In the genomic region with DNA sequence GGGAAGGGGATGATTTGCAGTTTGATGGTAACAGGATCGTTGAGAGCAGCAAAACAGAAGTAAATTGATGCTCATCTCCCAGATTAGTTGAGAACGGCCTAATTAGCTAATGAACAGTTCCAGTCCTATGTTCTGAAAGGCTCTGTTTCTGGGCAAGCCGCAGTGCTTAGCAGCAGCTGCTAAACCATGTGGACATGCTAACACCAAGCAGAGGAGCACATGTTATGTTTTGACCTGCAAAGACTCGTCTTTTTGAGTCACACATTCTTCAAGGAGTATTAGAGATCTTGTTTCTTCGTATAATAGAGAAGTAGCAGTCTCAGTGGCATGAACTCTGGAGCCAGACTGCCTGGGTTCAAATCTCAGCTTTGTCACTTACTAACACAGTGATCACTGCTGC, we compare ENCODE assay signal across 29 cellular contexts. TPM values are rescaled to one million over a fixed set of nuclear protein-coding genes. Genes with fewer than 3 reads are reported as not detected.
"Had no signal": no experiment of that assay in that cellular context is flagged by ENCODE, and none has a peak within 500 bp of the region (broad histone marks: within the 10 kb centered on the region; RNA-seq: fewer than 3 reads in every experiment).

No MANE protein-coding gene starts in this region.

- H3K4me3 ChIP-seq: ascending aorta, gastroesophageal sphincter, hepatocyte, ovary, prostate gland, stomach, thyroid gland, upper lobe of left lung, vagina had no signal

- ATAC-seq: gastroesophageal sphincter; naive thymus-derived CD4-positive, alpha-beta T cell; stimulated activated naive B cell treated with anti-CD40 and anti-IgM and Interleukin-4, amounts not matched to agents 10 μg/mL and 1 μg/mL and 100 μg/mL, for 72 hours had no signal

- H3K36me3 ChIP-seq: ascending aorta, gastroesophageal sphincter, ovary, prostate gland, stomach, thyroid gland, upper lobe of left lung, vagina had no signal

- DNase-seq: activated CD4-positive, alpha-beta memory T cell treated with anti-CD3 and anti-CD28 coated beads, Interleukin-2, amount 10 ng/mL, durations not matched to agents 7 days and 5 days; activated CD4-positive, alpha-beta T cell treated with anti-CD3 and anti-CD28 coated beads for 1 hour; activated CD4-positive, alpha-beta T cell treated with anti-CD3 and anti-CD28 coated beads, Interleukin-2, amount 10 ng/mL, durations not matched to agents 7 days and 5 days; activated CD8-positive, alpha-beta memory T cell treated with anti-CD3 and anti-CD28 coated beads, Interleukin-2, amount 50 U/mL, for 48 hours; activated gamma-delta T cell; activated naive CD4-positive, alpha-beta T cell treated with anti-CD3 and anti-CD28 coated beads, Interleukin-2, amount 10 ng/mL, durations not matched to agents 7 days and 5 days; activated naive CD8-positive, alpha-beta T cell treated with anti-CD3 and anti-CD28 coated beads, Interleukin-2, amount 10 ng/mL, durations not matched to agents 7 days and 5 days; activated T-cell treated with anti-CD3 and anti-CD28 coated beads, Interleukin-2, amount 50 U/mL, for 24 hours; caudate nucleus; cortex of kidney; midbrain; naive thymus-derived CD4-positive, alpha-beta T cell; ovary; retina; stimulated activated CD4-positive, alpha-beta T cell treated with anti-CD3 and anti-CD28 coated beads, Interleukin-15, amount 100 ng/mL, for 24 hours; stimulated activated CD4-positive, alpha-beta T cell treated with anti-CD3 and anti-CD28 coated beads, Interleukin-2, amount 100 ng/mL, for 24 hours; stimulated activated naive B cell treated with anti-CD40 and anti-IgM and Interleukin-4, amounts not matched to agents 10 μg/mL and 1 μg/mL and 100 μg/mL, for 72 hours; stomach; T-helper 2 cell had no signal

- H3K4me1 Mint-ChIP-seq: activated CD4-positive, alpha-beta T cell treated with anti-CD3 and anti-CD28 coated beads, Interleukin-2, amount 10 ng/mL, durations not matched to agents 7 days and 5 days; activated naive CD4-positive, alpha-beta T cell treated with anti-CD3 and anti-CD28 coated beads, Interleukin-2, amount 10 ng/mL, durations not matched to agents 7 days and 5 days; activated naive CD8-positive, alpha-beta T cell treated with anti-CD3 and anti-CD28 coated beads, Interleukin-2, amount 10 ng/mL, durations not matched to agents 7 days and 5 days; naive thymus-derived CD4-positive, alpha-beta T cell; stimulated activated naive B cell treated with anti-CD40 and anti-IgM and Interleukin-4, amounts not matched to agents 10 μg/mL and 1 μg/mL and 100 μg/mL, for 72 hours had no signal

- H3K9me3 Mint-ChIP-seq: activated CD4-positive, alpha-beta memory T cell treated with anti-CD3 and anti-CD28 coated beads, Interleukin-2, amount 10 ng/mL, durations not matched to agents 7 days and 5 days; activated CD4-positive, alpha-beta T cell treated with anti-CD3 and anti-CD28 coated beads, Interleukin-2, amount 10 ng/mL, durations not matched to agents 7 days and 5 days; activated naive CD4-positive, alpha-beta T cell treated with anti-CD3 and anti-CD28 coated beads, Interleukin-2, amount 10 ng/mL, durations not matched to agents 7 days and 5 days; activated naive CD8-positive, alpha-beta T cell treated with anti-CD3 and anti-CD28 coated beads, Interleukin-2, amount 10 ng/mL, durations not matched to agents 7 days and 5 days; activated T-cell treated with anti-CD3 and anti-CD28 coated beads, Interleukin-2, amount 50 U/mL, for 24 hours; naive thymus-derived CD4-positive, alpha-beta T cell had no signal

- H3K4me3 Mint-ChIP-seq: activated CD4-positive, alpha-beta memory T cell treated with anti-CD3 and anti-CD28 coated beads, Interleukin-2, amount 10 ng/mL, durations not matched to agents 7 days and 5 days; activated CD4-positive, alpha-beta T cell treated with anti-CD3 and anti-CD28 coated beads, Interleukin-2, amount 10 ng/mL, durations not matched to agents 7 days and 5 days; activated naive CD4-positive, alpha-beta T cell treated with anti-CD3 and anti-CD28 coated beads, Interleukin-2, amount 10 ng/mL, durations not matched to agents 7 days and 5 days; activated naive CD8-positive, alpha-beta T cell treated with anti-CD3 and anti-CD28 coated beads, Interleukin-2, amount 10 ng/mL, durations not matched to agents 7 days and 5 days; activated T-cell treated with anti-CD3 and anti-CD28 coated beads, Interleukin-2, amount 50 U/mL, for 24 hours; brain; memory B cell; naive thymus-derived CD4-positive, alpha-beta T cell; stimulated activated naive B cell treated with anti-CD40 and anti-IgM and Interleukin-4, amounts not matched to agents 10 μg/mL and 1 μg/mL and 100 μg/mL, for 72 hours had no signal

- H3K27me3 ChIP-seq: ascending aorta, gastroesophageal sphincter, ovary, stomach, thyroid gland, upper lobe of left lung, vagina had no signal

- H3K4me1 ChIP-seq: ascending aorta, gastroesophageal sphincter, prostate gland, thyroid gland, upper lobe of left lung, vagina had no signal

- H3K27ac Mint-ChIP-seq: activated CD4-positive, alpha-beta memory T cell treated with anti-CD3 and anti-CD28 coated beads, Interleukin-2, amount 10 ng/mL, durations not matched to agents 7 days and 5 days; activated CD4-positive, alpha-beta T cell treated with anti-CD3 and anti-CD28 coated beads, Interleukin-2, amount 10 ng/mL, durations not matched to agents 7 days and 5 days; activated naive CD4-positive, alpha-beta T cell treated with anti-CD3 and anti-CD28 coated beads, Interleukin-2, amount 10 ng/mL, durations not matched to agents 7 days and 5 days; activated naive CD8-positive, alpha-beta T cell treated with anti-CD3 and anti-CD28 coated beads, Interleukin-2, amount 10 ng/mL, durations not matched to agents 7 days and 5 days; activated T-cell treated with anti-CD3 and anti-CD28 coated beads, Interleukin-2, amount 50 U/mL, for 24 hours; brain; memory B cell; naive thymus-derived CD4-positive, alpha-beta T cell; stimulated activated naive B cell treated with anti-CD40 and anti-IgM and Interleukin-4, amounts not matched to agents 10 μg/mL and 1 μg/mL and 100 μg/mL, for 72 hours had no signal

- H3K36me3 Mint-ChIP-seq: activated naive CD4-positive, alpha-beta T cell treated with anti-CD3 and anti-CD28 coated beads, Interleukin-2, amount 10 ng/mL, durations not matched to agents 7 days and 5 days; activated naive CD8-positive, alpha-beta T cell treated with anti-CD3 and anti-CD28 coated beads, Interleukin-2, amount 10 ng/mL, durations not matched to agents 7 days and 5 days; brain; memory B cell; naive thymus-derived CD4-positive, alpha-beta T cell; stimulated activated naive B cell treated with anti-CD40 and anti-IgM and Interleukin-4, amounts not matched to agents 10 μg/mL and 1 μg/mL and 100 μg/mL, for 72 hours had no signal

- H3K9me3 ChIP-seq: ascending aorta, gastroesophageal sphincter, ovary, prostate gland, stomach, thyroid gland, upper lobe of left lung, vagina had no signal

- H3K27ac ChIP-seq: ascending aorta, gastroesophageal sphincter, hepatocyte, ovary, prostate gland, stomach, thyroid gland, upper lobe of left lung, vagina had no signal

RNA-seq across cellular contexts. Expression of gene CACNA1E, which starts 58.1 kb away (rescaled TPM):
- total RNA-seq: activated CD4-positive, alpha-beta memory T cell treated with anti-CD3 and anti-CD28 coated beads, Interleukin-2, amount 10 ng/mL, durations not matched to agents 7 days and 5 days; activated CD4-positive, alpha-beta T cell treated with anti-CD3 and anti-CD28 coated beads, Interleukin-2, amount 10 ng/mL, durations not matched to agents 7 days and 5 days; activated naive CD8-positive, alpha-beta T cell treated with anti-CD3 and anti-CD28 coated beads, Interleukin-2, amount 10 ng/mL, durations not matched to agents 7 days and 5 days; ascending aorta; chondrocyte; vagina had no signal
